In the genomic region with DNA sequence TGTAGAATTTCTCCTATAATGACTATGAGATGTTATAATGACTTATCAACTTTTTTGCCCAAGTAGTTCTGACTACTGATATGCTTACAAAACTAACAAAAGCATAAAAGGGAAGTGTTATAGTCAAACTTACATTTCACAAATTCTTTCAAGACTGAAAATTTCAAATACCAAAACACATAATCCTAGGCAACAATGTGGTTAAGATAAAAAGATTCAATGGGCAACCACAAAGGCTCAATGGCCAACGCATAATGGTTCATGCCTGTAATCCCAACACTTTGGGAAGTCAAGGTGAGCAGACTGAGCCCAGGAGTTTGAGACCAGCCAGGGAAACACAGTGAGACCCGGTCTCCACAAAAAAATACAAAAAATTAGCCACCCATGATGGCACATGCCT, we compare ENCODE assay signal across 16 cellular contexts.
A peak's percentile ranks its signal among the peaks of the same experiment; 100 is the strongest.
DNase-seq lines count a peak whose midpoint lies in the region; ATAC-seq, FAIRE-seq and TF ChIP-seq lines count a peak whose summit lies in the region.
"Had no signal": no experiment of that assay in that cellular context is flagged by ENCODE, and none has a peak within 500 bp of the region (broad histone marks: within the 10 kb centered on the region; RNA-seq: fewer than 3 reads in every experiment).

No MANE protein-coding gene starts in this region.

- peak overlapping the region; percentile 84 for H3K27ac Mint-ChIP-seq in endodermal cell

- H3K4me3 Mint-ChIP-seq in endodermal cell, result no peak overlapping the region

- no peak for TF ChIP-seq POLR2A in H54 (IDR thresholded peaks at IDR 0.05; ENCODE audit: low read depth, low read length)

- DNase-seq in H54 (ENCODE audit: insufficient read length, low spot score) (no peak), SK-N-MC (ENCODE audit: low read depth, low spot score) (no peak), endodermal cell (no peak), substantia nigra (lab: John Stamatoyannopoulos, UW) (no peak), NCI-H1436 (lab: John Stamatoyannopoulos, UW) (no peak), D341Med (ENCODE audit: low spot score) (no peak)
- DNase-seq: AML-193, DMS79 treated with DMSO at 0.1 percent for 48 hours, NCI-H1417, NCI-H187 treated with DMSO at 0.1 percent for 48 hours, NCI-H2227 treated with DMSO at 0.1 percent for 48 hours, NCI-H510A treated with DMSO at 0.1 percent for 48 hours, NCI-H82, SHP77 treated with DMSO at 0.1 percent for 48 hours had no signal

- H3K36me3 Mint-ChIP-seq in endodermal cell (ENCODE audit: low read depth), result peaks cover 48% of the 10 kb centered on the region

- H3K9me3 Mint-ChIP-seq in endodermal cell, result no peaks in the 10 kb centered on the region

- TF ChIP-seq CTCF in endodermal cell (conservative IDR thresholded peaks at IDR 0.05), result no peak

- no peak overlapping the region for H3K9ac ChIP-seq in SK-N-MC (ENCODE audit: insufficient read length)
- H3K9ac ChIP-seq in endodermal cell (ENCODE audit: extremely low read depth, low read length, poor library complexity, severe bottlenecking), result no peak overlapping the region

- H3K36me3 ChIP-seq in SK-N-MC (ENCODE audit: insufficient read depth, low read length), result peaks cover 55% of the 10 kb centered on the region
- H3K36me3 ChIP-seq in endodermal cell (ENCODE audit: control insufficient read depth, insufficient read depth, low read length), result peaks cover 91% of the 10 kb centered on the region

- no peaks in the 10 kb centered on the region for H3K27me3 Mint-ChIP-seq in endodermal cell (ENCODE audit: insufficient read depth)

- no peaks in the 10 kb centered on the region for H3K4me1 Mint-ChIP-seq in endodermal cell

- H3K27ac ChIP-seq in SK-N-MC (peak overlapping the region; percentile 19; the same call in 1 of the 2 replicates), endodermal cell (ENCODE audit: low read depth, low read length) (no peak overlapping the region), substantia nigra (ENCODE audit: low read depth, low read length, poor library complexity, severe bottlenecking) (peak overlapping the region; percentile 44)
- H3K27ac ChIP-seq: C4-2B had no signal

- WGBS in endodermal cell (ENCODE audit: insufficient coverage in 1 of 2, insufficient read length in 1 of 2), 2 experiments, result 87 to 91% methylated on average over 1 to 2 of the region's 2 CpGs

- H3K9me3 ChIP-seq in SK-N-MC (ENCODE audit: low read depth, low read length) (no peaks in the 10 kb centered on the region), endodermal cell (ENCODE audit: control insufficient read depth, low read length) (no peaks in the 10 kb centered on the region)

- no peaks in the 10 kb centered on the region for H3K4me1 ChIP-seq in endodermal cell (ENCODE audit: control insufficient read depth, insufficient read depth, low read length)

- ATAC-seq in HG02885 (IDR thresholded peaks at IDR 0.05; ENCODE audit: poor library complexity, unreplicated experiment), result no peak

- FAIRE-seq in H54 (lab: Jason Lieb, UNC), result peak; percentile 64

- no peak overlapping the region for H3K4me3 ChIP-seq in SK-N-MC
- no peak overlapping the region for H3K4me3 ChIP-seq in endodermal cell (ENCODE audit: low read length)

- H3K27me3 ChIP-seq in endodermal cell (ENCODE audit: control insufficient read depth, insufficient read depth, low read length, poor library complexity, severe bottlenecking), result no peaks in the 10 kb centered on the region
